ENCODE assay signal across 23 cellular contexts in genomic region chr13:44669534-44669933, GRCh38.
DNase-seq lines count a peak whose midpoint lies in the region; ATAC-seq, FAIRE-seq and TF ChIP-seq lines count a peak whose summit lies in the region.
"Had no signal": no experiment of that assay in that cellular context is flagged by ENCODE, and none has a peak within 500 bp of the region (broad histone marks: within the 10 kb centered on the region; RNA-seq: fewer than 3 reads in every experiment).

No MANE protein-coding gene starts in this region.

- peak overlapping the region; percentile 74; the same call in 1 of the 2 replicates for H3K18ac ChIP-seq in IMR-90 (ENCODE audit: low read depth, low read length)
- no peak overlapping the region; the same call in 1 of the 2 replicates for H3K18ac ChIP-seq in H1 (ENCODE audit: extremely low read depth, low read length)
- H3K18ac ChIP-seq in mesendoderm (ENCODE audit: low read length), result no peak overlapping the region

- no peaks in the 10 kb centered on the region for H3K23me2 ChIP-seq in H1 (ENCODE audit: low read depth, low read length)

- dilution Hi-C loops in IMR-90 (cut with HindIII; ENCODE audit: low sequenced_read_pairs, unreplicated experiment), result no loop called here

- H2BK20ac ChIP-seq in IMR-90 (ENCODE audit: low read depth, low read length), result peak overlapping the region; percentile 89
- H2BK20ac ChIP-seq in H1 (ENCODE audit: low read length), result no peak overlapping the region

- CTCF ChIA-PET in IMR-90 (lab: Yijun Ruan, JAX), result no interaction called here
- CTCF ChIA-PET in H1 (lab: Charles Lee; ENCODE audit: partially characterized antibody), result no interaction called here

- H2AFZ ChIP-seq in IMR-90 (replicated peaks; ENCODE audit: low read length, poor library complexity) (peak overlapping the region; percentile 70), H1 (ENCODE audit: low read length) (0 out of 2 replicates have a peak overlapping the region, but pooled peaks have one; percentile 17)

- H3K9ac ChIP-seq in IMR-90 (ENCODE audit: low read depth, low read length) (no peak overlapping the region), H1 (replicated peaks in 1 of 4; ENCODE audit: extremely low read depth in 1 of 4, low read depth in 3 of 4, low read length in 3 of 4) (no peak overlapping the region), mesendoderm (ENCODE audit: low read length) (no peak overlapping the region)
- H3K9ac ChIP-seq: KMS-11 had no signal

- H4K5ac ChIP-seq in IMR-90 (ENCODE audit: low read depth, low read length) (peak overlapping the region; percentile 49), H1 (ENCODE audit: insufficient read length, low read depth, low read length) (no peak overlapping the region), mesendoderm (ENCODE audit: low read length) (no peak overlapping the region)

- H3K4me3 ChIP-seq in IMR-90 (ENCODE audit: insufficient read depth, low read depth, low read length) (no peak overlapping the region), H1 (ENCODE audit: extremely low read depth in 1 of 4, insufficient read depth in 2 of 4, low read depth in 3 of 4, low read length in 4 of 4) (no peak overlapping the region), small intestine (ENCODE audit: low read depth in 1 of 2, low read length in 2 of 2) (no peak overlapping the region), mesendoderm (ENCODE audit: low read length) (no peak overlapping the region), WERI-Rb-1 (ENCODE audit: low read depth, low read length) (no peak overlapping the region)
- H3K4me3 ChIP-seq: GM23248 had no signal

- H3K9me3 ChIP-seq in IMR-90 (ENCODE audit: control insufficient read depth, insufficient read depth, low read length), result no peaks in the 10 kb centered on the region
- H3K9me3 ChIP-seq in H1 (ENCODE audit: insufficient read depth in 2 of 2, low read depth in 1 of 2, low read length in 1 of 2), result no peaks in the 10 kb centered on the region
- H3K9me3 ChIP-seq in small intestine (ENCODE audit: control insufficient read depth, low read depth), result no peaks in the 10 kb centered on the region
- no peaks in the 10 kb centered on the region for H3K9me3 ChIP-seq in WERI-Rb-1 (ENCODE audit: severe bottlenecking)
- H3K9me3 ChIP-seq: BE2C had no signal

- no peak for FAIRE-seq in H1 (lab: Jason Lieb, UNC)
- no peak for FAIRE-seq in small intestine (lab: Jason Lieb, UNC)
- FAIRE-seq: A204.1, HepG2 had no signal

- no peaks in the 10 kb centered on the region for H4K20me1 ChIP-seq in IMR-90 (ENCODE audit: insufficient read depth, low read length)
- no peaks in the 10 kb centered on the region for H4K20me1 ChIP-seq in H1 (replicated peaks in 1 of 2; ENCODE audit: control insufficient read depth in 1 of 2, insufficient read depth in 2 of 2, low read length in 2 of 2)

- H3K4me1 ChIP-seq in IMR-90 (ENCODE audit: control insufficient read depth, insufficient read depth, low read length) (peaks cover 19% of the 10 kb centered on the region), H1 (replicated peaks in 1 of 4; ENCODE audit: control insufficient read depth in 3 of 4, insufficient read depth in 4 of 4, low read length in 3 of 4) (peaks cover 0 to 2% (median under 1%) of the 10 kb centered on the region in 4 experiments; a peak in 3 of 7 replicates), small intestine (ENCODE audit: control insufficient read depth in 2 of 2, insufficient read depth in 1 of 2, low read depth in 1 of 2, low read length in 1 of 2) (no peaks in the 10 kb centered on the region), mesendoderm (ENCODE audit: control insufficient read depth, low read depth, low read length) (no peaks in the 10 kb centered on the region)
- H3K4me1 ChIP-seq: BE2C had no signal

- intact Hi-C loops in IMR-90 (cut with micrococcal nuclease), result no loop called here

- H3K36me3 ChIP-seq in IMR-90 (ENCODE audit: control insufficient read depth, insufficient read depth, low read length) (no peaks in the 10 kb centered on the region), H1 (ENCODE audit: control insufficient read depth in 2 of 4, insufficient read depth in 4 of 4, low read length in 3 of 4) (no peaks in the 10 kb centered on the region), small intestine (ENCODE audit: control insufficient read depth in 2 of 2, insufficient read depth in 2 of 2, low read length in 2 of 2) (no peaks in the 10 kb centered on the region), mesendoderm (ENCODE audit: control insufficient read depth, insufficient read depth, low read length) (no peaks in the 10 kb centered on the region), WERI-Rb-1 (no peaks in the 10 kb centered on the region)
- H3K36me3 ChIP-seq: BE2C had no signal

- no peaks in the 10 kb centered on the region for H3K79me2 ChIP-seq in H1 (ENCODE audit: control insufficient read depth in 1 of 2, insufficient read depth in 2 of 2, low read length in 2 of 2)
- no peaks in the 10 kb centered on the region for H3K79me2 ChIP-seq in mesendoderm (ENCODE audit: control insufficient read depth, insufficient read depth, low read length)

- H2BK5ac ChIP-seq in IMR-90 (ENCODE audit: low read depth, low read length, poor library complexity, severe bottlenecking) (peak overlapping the region; percentile 61), H1 (ENCODE audit: low read depth, low read length) (no peak overlapping the region), mesendoderm (ENCODE audit: low read length) (no peak overlapping the region)

- H4K91ac ChIP-seq in IMR-90 (ENCODE audit: insufficient read depth, low read depth, low read length) (peak overlapping the region; percentile 86), H1 (replicated peaks; ENCODE audit: insufficient read length, low read length) (no peak overlapping the region)

- no peak overlapping the region for H3K4me2 ChIP-seq in IMR-90 (ENCODE audit: low read depth, low read length)
- H3K4me2 ChIP-seq in H1 (ENCODE audit: insufficient read depth in 1 of 2, low read depth in 2 of 2, low read length in 2 of 2), result no peak overlapping the region
- no peak overlapping the region for H3K4me2 ChIP-seq in mesendoderm (ENCODE audit: low read length)
- H3K4me2 ChIP-seq: KMS-11 had no signal

- no peak for TF ChIP-seq EP300 in H1 (IDR thresholded peaks at IDR 0.05; ENCODE audit: borderline replicate concordance in 1 of 2, low read depth in 2 of 2, low read length in 2 of 2)

- BruUV-seq in IMR-90 (replicated peaks; lab: Mats Ljungman, UMichigan), result no TSS peak

- H3K56ac ChIP-seq in IMR-90 (ENCODE audit: extremely low read depth, insufficient read depth, low read length) (no peak overlapping the region), H1 (replicated peaks; ENCODE audit: insufficient read length, low read depth, low read length) (no peak overlapping the region), mesendoderm (ENCODE audit: low read length) (no peak overlapping the region)

- 0 out of 4 replicates have a peak, but pooled peaks cover 0 to 4% of the 10 kb centered on the region in 2 experiments for H3K79me1 ChIP-seq in IMR-90 (ENCODE audit: low read depth in 1 of 2, low read length in 2 of 2)
- no peaks in the 10 kb centered on the region for H3K79me1 ChIP-seq in H1 (ENCODE audit: low read depth, low read length)
- no peaks in the 10 kb centered on the region for H3K79me1 ChIP-seq in mesendoderm (ENCODE audit: low read length)

- TF ChIP-seq CTCF in IMR-90 (conservative IDR thresholded peaks at IDR 0.05; ENCODE audit: low read depth, low read length) (no peak), H1 (IDR thresholded peaks at IDR 0.05; ENCODE audit: control extremely low read depth in 1 of 3, insufficient read depth in 1 of 3, low read depth in 1 of 3, low read length in 3 of 3) (no peak), WERI-Rb-1 (IDR thresholded peaks at IDR 0.05; ENCODE audit: low read depth, low read length) (no peak)

- TF ChIP-seq RAD21 in IMR-90 (IDR thresholded peaks at IDR 0.05; ENCODE audit: low read length), result no peak
- no peak for TF ChIP-seq RAD21 in H1 (IDR thresholded peaks at IDR 0.05 in 1 of 2, conservative IDR thresholded peaks at IDR 0.05 in 1 of 2; ENCODE audit: low read depth in 2 of 2, low read length in 2 of 2)

- H2AK9ac ChIP-seq in IMR-90 (replicated peaks; ENCODE audit: low read depth, low read length, poor library complexity), result peak overlapping the region; percentile 10

- peaks cover 10% of the 10 kb centered on the region; the same call in 1 of the 2 replicates for H3K9me1 ChIP-seq in IMR-90 (ENCODE audit: insufficient read depth, low read length)

- H2BK120ac ChIP-seq in IMR-90 (ENCODE audit: low read depth, low read length), result peak overlapping the region; percentile 91
- H2BK120ac ChIP-seq in H1 (replicated peaks; ENCODE audit: low read depth, low read length), result no peak overlapping the region
- no peak overlapping the region for H2BK120ac ChIP-seq in mesendoderm (ENCODE audit: low read depth, low read length)

- H2BK15ac ChIP-seq in IMR-90 (ENCODE audit: low read depth, low read length) (peak overlapping the region; percentile 58; the same call in 2 of the 3 replicates), H1 (ENCODE audit: low read length) (no peak overlapping the region), mesendoderm (replicated peaks; ENCODE audit: low read depth) (no peak overlapping the region)

- H3K23ac ChIP-seq in IMR-90 (ENCODE audit: low read depth, low read length) (peak overlapping the region; percentile 63), H1 (ENCODE audit: insufficient read length) (no peak overlapping the region), mesendoderm (ENCODE audit: low read length) (no peak overlapping the region)

- TF ChIP-seq POLR2A in IMR-90 (IDR thresholded peaks at IDR 0.05; ENCODE audit: low read depth, low read length) (no peak), H1 (IDR thresholded peaks at IDR 0.05; ENCODE audit: control extremely low read depth in 1 of 2, low read depth in 2 of 2, low read length in 2 of 2) (no peak)

- no peak for DNase-seq in IMR-90
- no peak for DNase-seq in H1 (ENCODE audit: low read depth in 1 of 2, low spot score in 2 of 2)
- peak; percentile 8 for DNase-seq in small intestine
- DNase-seq in mesendoderm, result no peak
- no peak for DNase-seq in WERI-Rb-1
- DNase-seq in GOT3 (lab: John Stamatoyannopoulos, UW), result no peak
- DNase-seq in NCI-H187 (lab: John Stamatoyannopoulos, UW), result no peak
- DNase-seq: ACHN; BE2C; C1 segment of cervical spinal cord; CD4-positive, CD25-positive, alpha-beta regulatory T cell; CD8-positive, alpha-beta memory T cell; COR-L47; DMS 273 treated with DMSO at 0.1 percent for 48 hours; DMS53; DND-41; EL; GM23248; H9 had no signal

- H3K27ac ChIP-seq in IMR-90 (ENCODE audit: insufficient read depth, low read length) (peak overlapping the region; percentile 27; the same call in 1 of the 2 replicates), H1 (ENCODE audit: low read depth, low read length) (no peak overlapping the region), small intestine (ENCODE audit: low read depth in 1 of 2, low read length in 1 of 2) (no peak overlapping the region), mesendoderm (ENCODE audit: low read depth, low read length) (no peak overlapping the region), WERI-Rb-1 (no peak overlapping the region)
- H3K27ac ChIP-seq: KMS-11 had no signal

- H4K8ac ChIP-seq in IMR-90 (ENCODE audit: low read depth in 2 of 2, low read length in 2 of 2) (peak overlapping the region; percentile 12 to 80; a peak in 2 of 4 replicates), H1 (ENCODE audit: extremely low read depth, insufficient read depth, low read length) (no peak overlapping the region), mesendoderm (ENCODE audit: low read depth, low read length) (no peak overlapping the region)

- H3K27me3 ChIP-seq in IMR-90 (ENCODE audit: control insufficient read depth, insufficient read depth, low read length) (no peaks in the 10 kb centered on the region), H1 (replicated peaks in 1 of 4; ENCODE audit: control insufficient read depth in 3 of 4, extremely low read depth in 1 of 4, insufficient read depth in 3 of 4, low read length in 3 of 4) (no peaks in the 10 kb centered on the region), small intestine (ENCODE audit: control insufficient read depth in 2 of 2, insufficient read depth in 2 of 2, low read length in 2 of 2) (no peaks in the 10 kb centered on the region), mesendoderm (ENCODE audit: insufficient read depth, low read length, poor library complexity) (no peaks in the 10 kb centered on the region), WERI-Rb-1 (ENCODE audit: insufficient read depth, low read depth, severe bottlenecking) (no peaks in the 10 kb centered on the region)
- H3K27me3 ChIP-seq: BE2C had no signal

- in situ Hi-C loops in IMR-90 (cut with MboI; ENCODE audit: low sequenced_read_pairs), result no loop called here

- 100% methylated on average over 2 of the region's 4 CpGs; no CpG with 5 or more reads in 1 of the 2 experiments for WGBS in IMR-90 (ENCODE audit: extremely low coverage in 2 of 2, insufficient read length in 1 of 2), 2 experiments
- WGBS in H1 (ENCODE audit: extremely low coverage in 1 of 2, insufficient coverage in 1 of 2, insufficient read length in 1 of 2, insufficient replicate concordance in 2 of 2, low coverage in 1 of 2, low lambda C conversion rate in 2 of 2, missing lambda C conversion rate in 1 of 2), 2 experiments, result 95% methylated on average over 4 of the region's 4 CpGs; no CpG with 5 or more reads in 1 of the 2 experiments
- WGBS in small intestine, 3 donors, result 71 to 81% (median 73%) methylated on average over 4 of the region's 4 CpGs
- WGBS in mesendoderm (ENCODE audit: extremely low coverage, insufficient coverage, low lambda C conversion rate), result no CpG with 5 or more reads among the region's 4 CpGs

- H2AK5ac ChIP-seq in IMR-90 (ENCODE audit: low read depth, low read length), result peak overlapping the region; percentile 84
- H2AK5ac ChIP-seq in H1 (ENCODE audit: low read depth, low read length), result no peak overlapping the region
- no peak overlapping the region for H2AK5ac ChIP-seq in mesendoderm (ENCODE audit: low read length)

- no peak overlapping the region for H2BK12ac ChIP-seq in H1 (ENCODE audit: low read depth, low read length)

- peak; percentile 49 for ATAC-seq in GM18868 (IDR thresholded peaks at IDR 0.05; ENCODE audit: unreplicated experiment)
- ATAC-seq in IMR-90 (ENCODE audit: low read depth), result no peak
- ATAC-seq: HepG2 had no signal

- POLR2A ChIA-PET in IMR-90 (lab: Charles Lee; ENCODE audit: unreplicated experiment) (no interaction called here), H1 (lab: Charles Lee; ENCODE audit: partially characterized antibody) (interaction anchor here (0.6 kb wide), 1 partner anchor 464 kb away, joined by 4 read pairs; no protein-coding TSS in a partner anchor)

- H3K14ac ChIP-seq in IMR-90 (replicated peaks; ENCODE audit: low read depth, low read length) (peak overlapping the region; percentile 90), H1 (ENCODE audit: insufficient read length) (no peak overlapping the region)

- peak overlapping the region; percentile 78 for H3K4ac ChIP-seq in IMR-90 (ENCODE audit: low read depth, low read length)
- no peak overlapping the region for H3K4ac ChIP-seq in H1 (replicated peaks; ENCODE audit: insufficient read length, low read depth, low read length)
- H3K4ac ChIP-seq in mesendoderm (ENCODE audit: low read depth, low read length), result no peak overlapping the region

Comparison
In these comparisons a context has a peak if more than half of its experiments do, and no peak if none do; other contexts are left out.
1. H4K8ac ChIP-seq: peak in IMR-90 (2 of 2); none in H1 (single experiment) and mesendoderm (single experiment).